8 cellular contexts compared by ENCODE assay signal in the genomic region with DNA sequence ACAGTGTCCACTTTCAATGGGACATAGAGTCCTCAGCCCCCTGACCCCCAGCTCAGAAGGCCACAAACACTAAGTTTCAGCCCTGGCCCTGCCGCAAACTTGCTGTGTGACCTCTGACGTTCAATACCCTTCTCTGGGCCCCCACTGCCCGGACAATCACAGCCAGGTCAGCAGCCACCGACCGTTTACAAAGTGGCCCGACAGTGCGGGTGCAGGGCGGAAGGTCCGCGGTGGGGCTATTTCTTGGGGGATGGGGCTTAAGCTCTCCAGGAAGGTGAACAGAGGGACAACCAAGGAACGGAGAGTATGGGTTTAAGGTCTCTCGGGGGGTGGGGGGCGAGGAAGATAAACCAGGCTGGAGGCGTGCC.
DNase-seq lines count a peak whose midpoint lies in the region; ATAC-seq, FAIRE-seq and TF ChIP-seq lines count a peak whose summit lies in the region.

No MANE protein-coding gene starts in this region.

- H3K4me1 ChIP-seq in KMS-11 (ENCODE audit: low read depth, poor library complexity, severe bottlenecking) (peaks cover 24% of the 10 kb centered on the region), mucosa of rectum (ENCODE audit: control insufficient read depth in 2 of 2, insufficient read depth in 2 of 2, low read length in 2 of 2) (peaks cover 17 to 23% of the 10 kb centered on the region in 2 donors)

- FAIRE-seq in HTR-8/SVneo (lab: Jason Lieb, UNC), result no peak

- 0 out of 2 replicates have a peak overlapping the region, but pooled peaks have one; percentile 68 for H2AFZ ChIP-seq in KMS-11 (ENCODE audit: low read depth)

- no peaks in the 10 kb centered on the region for H3K9me3 ChIP-seq in mucosa of rectum (ENCODE audit: control insufficient read depth in 2 of 2, low read length in 2 of 2)

- peak overlapping the region; percentile 98 for H3K4me2 ChIP-seq in KMS-11

- H3K4me3 ChIP-seq in KMS-11 (IDR thresholded peaks at IDR 0.05; ENCODE audit: insufficient read depth, low read depth, low read length), result no peak overlapping the region
- H3K4me3 ChIP-seq in mucosa of rectum (ENCODE audit: low read length in 2 of 2), result peak overlapping the region; percentile 82 to 97

- H3K79me2 ChIP-seq in KMS-11 (ENCODE audit: insufficient read depth, low read depth), result peaks cover 22% of the 10 kb centered on the region

- TF ChIP-seq CTCF in 22Rv1 (IDR thresholded peaks at IDR 0.05) (no peak), KMS-11 (conservative IDR thresholded peaks at IDR 0.05; ENCODE audit: low read depth, low read length) (no peak)

- peak in 1 of 61 donors; percentile 51 for DNase-seq in caudate nucleus (lab: John Stamatoyannopoulos, UW)
- no peak for DNase-seq in EL
- DNase-seq in NCI-H1436 (lab: John Stamatoyannopoulos, UW), result no peak
- no peak for DNase-seq in HTR-8/SVneo (ENCODE audit: insufficient read length, low spot score)

- no peak for ATAC-seq in GM19035 (IDR thresholded peaks at IDR 0.05; ENCODE audit: unreplicated experiment)

- H3K27ac ChIP-seq in 22Rv1, result peak overlapping the region; percentile 83
- H3K27ac ChIP-seq in KMS-11, result no peak overlapping the region
- peak overlapping the region; percentile 90 for H3K27ac ChIP-seq in caudate nucleus (ENCODE audit: low read depth, low read length)
- peak overlapping the region in 1 of 2 donors; percentile 95 for H3K27ac ChIP-seq in mucosa of rectum (ENCODE audit: low read depth in 2 of 2, low read length in 2 of 2)

- H3K9ac ChIP-seq in KMS-11, result peak overlapping the region; percentile 25; the same call in 1 of the 2 replicates
- H3K9ac ChIP-seq in mucosa of rectum (ENCODE audit: low read depth in 1 of 2, low read length in 2 of 2), result peak overlapping the region; percentile 78 to 90

- H4K20me1 ChIP-seq in KMS-11 (ENCODE audit: insufficient read depth), result 0 out of 2 replicates have a peak, but pooled peaks cover 4% of the 10 kb centered on the region

- H3K36me3 ChIP-seq in KMS-11 (ENCODE audit: insufficient read depth), result no peaks in the 10 kb centered on the region
- peaks cover 24 to 43% of the 10 kb centered on the region in 2 donors for H3K36me3 ChIP-seq in mucosa of rectum (ENCODE audit: control insufficient read depth in 2 of 2, insufficient read depth in 2 of 2, low read length in 2 of 2)

- H3K27me3 ChIP-seq in KMS-11 (ENCODE audit: insufficient read depth, low read depth), result no peaks in the 10 kb centered on the region
- no peaks in the 10 kb centered on the region for H3K27me3 ChIP-seq in mucosa of rectum (ENCODE audit: control insufficient read depth in 2 of 2, insufficient read depth in 2 of 2, low read length in 2 of 2)
